In the genomic region with DNA sequence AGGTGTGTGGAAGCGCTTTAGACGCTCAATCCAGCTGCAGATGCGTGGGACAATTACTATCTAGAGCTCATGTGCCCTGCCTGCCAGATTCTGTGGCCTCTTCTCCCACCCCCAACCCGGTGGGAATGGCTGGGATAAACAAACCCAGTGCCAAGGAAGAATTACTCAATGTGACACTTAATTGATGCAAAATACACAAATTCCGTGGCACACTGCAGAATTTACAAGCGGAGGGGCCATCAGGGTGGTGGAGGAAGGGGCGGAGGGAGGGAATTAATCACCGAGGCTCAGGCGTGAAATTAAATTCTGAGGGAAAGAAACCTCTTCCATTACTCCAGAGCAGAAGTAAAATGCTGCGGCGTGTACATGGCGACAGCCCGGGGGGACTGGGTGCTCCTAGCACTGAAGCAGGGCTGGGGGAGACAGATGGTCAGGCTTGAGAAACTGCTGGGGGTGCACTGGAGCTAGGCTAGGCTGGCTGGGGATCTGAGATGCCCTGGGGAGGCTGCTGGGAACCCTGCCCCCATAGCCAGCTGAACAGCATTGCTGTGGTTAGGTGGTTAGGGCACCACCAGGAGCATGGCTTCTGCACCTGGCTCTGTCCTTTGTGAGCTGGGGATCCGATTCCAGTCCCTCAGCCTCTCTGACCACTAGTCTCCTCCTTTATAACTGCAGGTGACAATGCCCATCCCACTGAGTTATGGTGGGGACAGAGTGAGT, we compare ENCODE assay signal across 15 cellular contexts.
DNase-seq lines count a peak whose midpoint lies in the region; ATAC-seq, FAIRE-seq and TF ChIP-seq lines count a peak whose summit lies in the region.
"Had no signal": no experiment of that assay in that cellular context is flagged by ENCODE, and none has a peak within 500 bp of the region (broad histone marks: within the 10 kb centered on the region; RNA-seq: fewer than 3 reads in every experiment).

No MANE protein-coding gene starts in this region.

- H3K36me3 ChIP-seq in BLaER1 (no peaks in the 10 kb centered on the region), HCT116 (ENCODE audit: control insufficient read depth in 1 of 2, insufficient read depth in 2 of 2, low read length in 2 of 2) (no peaks in the 10 kb centered on the region), H1 (ENCODE audit: control insufficient read depth in 2 of 4, insufficient read depth in 4 of 4, low read length in 3 of 4) (no peaks in the 10 kb centered on the region), tibial nerve (no peaks in the 10 kb centered on the region)

- POLR2A ChIA-PET in HCT116 (lab: Charles Lee) (no interaction called here), H1 (lab: Charles Lee; ENCODE audit: partially characterized antibody) (interaction anchor here (1.5 to 1.8 kb wide), 2 partner anchors 16 to 38 kb away, joined by 3 to 7 read pairs; no protein-coding TSS in a partner anchor)

- TF ChIP-seq CTCF in HCT116 (IDR thresholded peaks at IDR 0.05 in 2 of 3, conservative IDR thresholded peaks at IDR 0.05 in 1 of 3; ENCODE audit: borderline replicate concordance in 1 of 3, insufficient read depth in 1 of 3, low read depth in 2 of 3, low read length in 2 of 3) (no peak), H1 (IDR thresholded peaks at IDR 0.05; ENCODE audit: control extremely low read depth in 1 of 3, insufficient read depth in 1 of 3, low read depth in 1 of 3, low read length in 3 of 3) (no peak), tibial nerve (IDR thresholded peaks at IDR 0.05) (no peak)

- RAD21 ChIA-PET in HCT116 (lab: Charles Lee; ENCODE audit: low non-redundant PET in 1 of 2, low total read pairs in 2 of 2, uncharacterized antibody in 2 of 2, unreplicated experiment in 2 of 2), result no interaction called here

- H3K23ac ChIP-seq in H1 (ENCODE audit: insufficient read length), result no peak overlapping the region

- H3K4me2 ChIP-seq in BLaER1, result peak overlapping the region; percentile 91
- no peak overlapping the region for H3K4me2 ChIP-seq in HCT116 (ENCODE audit: low read length)
- no peak overlapping the region; a peak in 1 of 4 replicates for H3K4me2 ChIP-seq in H1 (ENCODE audit: insufficient read depth in 1 of 2, low read depth in 2 of 2, low read length in 2 of 2)

- H3K56ac ChIP-seq in H1 (replicated peaks; ENCODE audit: insufficient read length, low read depth, low read length), result no peak overlapping the region

- H3K18ac ChIP-seq in H1 (ENCODE audit: extremely low read depth, low read length), result 0 out of 2 replicates have a peak overlapping the region, but pooled peaks have one; percentile 1

- H3K27me3 ChIP-seq in BLaER1, result no peaks in the 10 kb centered on the region
- peaks cover 6% of the 10 kb centered on the region; the same call in 1 of the 2 replicates for H3K27me3 ChIP-seq in HCT116 (ENCODE audit: insufficient read depth, low read length)
- no peaks in the 10 kb centered on the region for H3K27me3 ChIP-seq in H1 (replicated peaks in 1 of 4; ENCODE audit: control insufficient read depth in 3 of 4, extremely low read depth in 1 of 4, insufficient read depth in 3 of 4, low read length in 3 of 4)
- H3K27me3 ChIP-seq in tibial nerve, result peaks cover 0 to 5% of the 10 kb centered on the region in 2 donors

- no peak overlapping the region for H2AK5ac ChIP-seq in H1 (ENCODE audit: low read depth, low read length)

- H3K9ac ChIP-seq in BLaER1 (peak overlapping the region; percentile 50; the same call in 1 of the 2 replicates), HCT116 (ENCODE audit: low read length) (no peak overlapping the region), H1 (replicated peaks in 1 of 4; ENCODE audit: extremely low read depth in 1 of 4, low read depth in 3 of 4, low read length in 3 of 4) (no peak overlapping the region)

- no peaks in the 10 kb centered on the region for H3K23me2 ChIP-seq in H1 (ENCODE audit: low read depth, low read length)

- no peaks in the 10 kb centered on the region for H3K9me3 ChIP-seq in BLaER1
- H3K9me3 ChIP-seq in HCT116 (ENCODE audit: control insufficient read depth in 1 of 2, insufficient read depth in 1 of 2, low read depth in 1 of 2, low read length in 2 of 2), result no peaks in the 10 kb centered on the region
- no peaks in the 10 kb centered on the region for H3K9me3 ChIP-seq in H1 (ENCODE audit: insufficient read depth in 2 of 2, low read depth in 1 of 2, low read length in 1 of 2)
- H3K9me3 ChIP-seq in tibial nerve, result no peaks in the 10 kb centered on the region

- H3K4me3 ChIP-seq in BLaER1, result 0 out of 2 replicates have a peak overlapping the region, but pooled peaks have one; percentile 1
- no peak overlapping the region for H3K4me3 ChIP-seq in HCT116 (replicated peaks in 1 of 2; ENCODE audit: low read depth in 1 of 2, low read length in 2 of 2)
- H3K4me3 ChIP-seq in H1 (ENCODE audit: extremely low read depth in 1 of 4, insufficient read depth in 2 of 4, low read depth in 3 of 4, low read length in 4 of 4), result no peak overlapping the region
- H3K4me3 ChIP-seq in tibial nerve, result no peak overlapping the region

- no peak for FAIRE-seq in H1 (lab: Jason Lieb, UNC)
- FAIRE-seq: islet of Langerhans had no signal

- no peak overlapping the region for H2AFZ ChIP-seq in HCT116 (ENCODE audit: low read depth, low read length, poor library complexity, severe bottlenecking)
- no peak overlapping the region for H2AFZ ChIP-seq in H1 (ENCODE audit: low read length)

- TF ChIP-seq POLR2A in HCT116 (IDR thresholded peaks at IDR 0.05; ENCODE audit: borderline replicate concordance, extremely low read depth, insufficient read depth, insufficient read length) (no peak), H1 (IDR thresholded peaks at IDR 0.05; ENCODE audit: control extremely low read depth in 1 of 2, low read depth in 2 of 2, low read length in 2 of 2) (no peak), tibial nerve (IDR thresholded peaks at IDR 0.05) (no peak)

- BruUV-seq in HCT116 (replicated peaks; lab: Mats Ljungman, UMichigan), result no TSS peak

- no peak overlapping the region for H2BK5ac ChIP-seq in H1 (ENCODE audit: low read depth, low read length)

- TF ChIP-seq RAD21 in HCT116 (IDR thresholded peaks at IDR 0.05; ENCODE audit: low read depth), result no peak
- no peak for TF ChIP-seq RAD21 in H1 (IDR thresholded peaks at IDR 0.05 in 1 of 2, conservative IDR thresholded peaks at IDR 0.05 in 1 of 2; ENCODE audit: low read depth in 2 of 2, low read length in 2 of 2)

- no peak for TF ChIP-seq EP300 in H1 (IDR thresholded peaks at IDR 0.05; ENCODE audit: borderline replicate concordance in 1 of 2, low read depth in 2 of 2, low read length in 2 of 2)
- TF ChIP-seq EP300 in tibial nerve (IDR thresholded peaks at IDR 0.05), result no peak

- no peak overlapping the region for H2BK120ac ChIP-seq in H1 (replicated peaks; ENCODE audit: low read depth, low read length)

- peaks cover 14% of the 10 kb centered on the region for H3K27me3 Mint-ChIP-seq in activated T-cell treated with anti-CD3 and anti-CD28 coated beads, Interleukin-2, amount 50 U/mL, for 4 hours (ENCODE audit: low read depth)

- ATAC-seq in HCT116, result peak; percentile 50
- ATAC-seq in activated T-cell treated with anti-CD3 and anti-CD28 coated beads, Interleukin-2, amount 50 U/mL, for 4 hours, result no peak

- CTCF ChIA-PET in HCT116 (lab: Charles Lee) (interaction anchor here (0.7 kb wide), 1 partner anchor 93 kb away, joined by 3 read pairs; no protein-coding TSS in a partner anchor), H1 (lab: Charles Lee; ENCODE audit: partially characterized antibody) (interaction anchor here (0.6 to 1.7 kb wide), 4 partner anchors 20 to 102 kb away, joined by 3 to 6 read pairs (median 4); no protein-coding TSS in a partner anchor)

- H3K14ac ChIP-seq in H1 (ENCODE audit: insufficient read length), result no peak overlapping the region

- H4K91ac ChIP-seq in H1 (replicated peaks; ENCODE audit: insufficient read length, low read length), result no peak overlapping the region

- H3K36me3 Mint-ChIP-seq in activated T-cell treated with anti-CD3 and anti-CD28 coated beads, Interleukin-2, amount 50 U/mL, for 4 hours (ENCODE audit: insufficient read depth), result no peaks in the 10 kb centered on the region
- H3K36me3 Mint-ChIP-seq: activated naive CD8-positive, alpha-beta T cell treated with anti-CD3 and anti-CD28 coated beads, Interleukin-2, amount 10 ng/mL, durations not matched to agents 7 days and 5 days had no signal

- 0 out of 2 replicates have a peak overlapping the region, but pooled peaks have one; percentile 34 for H2BK20ac ChIP-seq in H1 (ENCODE audit: low read length)

- H2BK12ac ChIP-seq in H1 (ENCODE audit: low read depth, low read length), result no peak overlapping the region

- intact Hi-C loops in HCT116 (cut with micrococcal nuclease), result no loop called here

- H4K20me1 ChIP-seq in BLaER1 (no peaks in the 10 kb centered on the region), HCT116 (ENCODE audit: insufficient read depth) (no peaks in the 10 kb centered on the region), H1 (replicated peaks in 1 of 2; ENCODE audit: control insufficient read depth in 1 of 2, insufficient read depth in 2 of 2, low read length in 2 of 2) (no peaks in the 10 kb centered on the region)

- H3K4ac ChIP-seq in H1 (replicated peaks; ENCODE audit: insufficient read length, low read depth, low read length), result no peak overlapping the region

- H2BK15ac ChIP-seq in H1 (ENCODE audit: low read length), result no peak overlapping the region

- H3K4me1 Mint-ChIP-seq in activated T-cell treated with anti-CD3 and anti-CD28 coated beads, Interleukin-2, amount 50 U/mL, for 4 hours (ENCODE audit: low read depth), result peaks cover 2% of the 10 kb centered on the region

- WGBS in H1 (ENCODE audit: extremely low coverage in 1 of 2, insufficient coverage in 1 of 2, insufficient read length in 1 of 2, insufficient replicate concordance in 2 of 2, low coverage in 1 of 2, low lambda C conversion rate in 2 of 2, missing lambda C conversion rate in 1 of 2), 2 experiments, result 84% methylated on average over 14 of the region's 14 CpGs; no CpG with 5 or more reads in 1 of the 2 experiments
- 62 to 64% methylated on average over 14 of the region's 14 CpGs for WGBS in tibial nerve, 2 donors

- H3K27ac ChIP-seq in BLaER1, result peak overlapping the region; percentile 64
- no peak overlapping the region for H3K27ac ChIP-seq in HCT116 (ENCODE audit: low read depth, low read length)
- H3K27ac ChIP-seq in H1 (ENCODE audit: low read depth, low read length), result no peak overlapping the region
- H3K27ac ChIP-seq in tibial nerve, result no peak overlapping the region
- H3K27ac ChIP-seq: HL-60 had no signal

- H4K8ac ChIP-seq in H1 (ENCODE audit: extremely low read depth, insufficient read depth, low read length), result no peak overlapping the region

- H3K79me2 ChIP-seq in HCT116 (ENCODE audit: insufficient read depth, low read length), result no peaks in the 10 kb centered on the region
- no peaks in the 10 kb centered on the region for H3K79me2 ChIP-seq in H1 (ENCODE audit: control insufficient read depth in 1 of 2, insufficient read depth in 2 of 2, low read length in 2 of 2)

- no peak for DNase-seq in HCT116 (ENCODE audit: low read depth, low spot score)
- DNase-seq in NCI-H510A (lab: John Stamatoyannopoulos, UW), result peak; percentile 37
- DNase-seq in H1 (ENCODE audit: low read depth in 1 of 2, low spot score in 2 of 2), result no peak
- no peak for DNase-seq in mesenteric fat pad (ENCODE audit: low spot score)
- DNase-seq in activated T-cell treated with anti-CD3 and anti-CD28 coated beads, Interleukin-2, amount 50 U/mL, for 4 hours, result no peak
- DNase-seq in globus pallidus (ENCODE audit: low spot score), result no peak
- no peak for DNase-seq in tibial nerve (ENCODE audit: low spot score in 2 of 2)
- DNase-seq: activated naive CD8-positive, alpha-beta T cell treated with anti-CD3 and anti-CD28 coated beads, Interleukin-2, amount 10 ng/mL, durations not matched to agents 7 days and 5 days; activated T-cell treated with anti-CD3 and anti-CD28 coated beads for 4 hours; EL; glutamatergic neuron; stimulated activated CD4-positive, alpha-beta T cell treated with anti-CD3 and anti-CD28 coated beads, Interleukin-2, amount 100 ng/mL, for 24 hours had no signal

- H4K5ac ChIP-seq in H1 (ENCODE audit: insufficient read length, low read depth, low read length), result no peak overlapping the region

- no peaks in the 10 kb centered on the region for H3K9me2 ChIP-seq in HCT116 (ENCODE audit: insufficient read depth)

- H3K4me3 Mint-ChIP-seq in activated T-cell treated with anti-CD3 and anti-CD28 coated beads, Interleukin-2, amount 50 U/mL, for 4 hours, result no peak overlapping the region
- H3K4me3 Mint-ChIP-seq: activated naive CD8-positive, alpha-beta T cell treated with anti-CD3 and anti-CD28 coated beads, Interleukin-2, amount 10 ng/mL, durations not matched to agents 7 days and 5 days had no signal

- H3K79me1 ChIP-seq in H1 (ENCODE audit: low read depth, low read length), result no peaks in the 10 kb centered on the region

- no peaks in the 10 kb centered on the region for H3K9me3 Mint-ChIP-seq in activated T-cell treated with anti-CD3 and anti-CD28 coated beads, Interleukin-2, amount 50 U/mL, for 4 hours
- H3K9me3 Mint-ChIP-seq: activated naive CD8-positive, alpha-beta T cell treated with anti-CD3 and anti-CD28 coated beads, Interleukin-2, amount 10 ng/mL, durations not matched to agents 7 days and 5 days had no signal

- H3K4me1 ChIP-seq in BLaER1 (peaks cover 60% of the 10 kb centered on the region), HCT116 (ENCODE audit: control insufficient read depth in 1 of 2, insufficient read depth in 2 of 2, low read length in 2 of 2) (no peaks in the 10 kb centered on the region), H1 (replicated peaks in 1 of 4; ENCODE audit: control insufficient read depth in 3 of 4, insufficient read depth in 4 of 4, low read length in 3 of 4) (peaks cover 0 to 8% (median 4%) of the 10 kb centered on the region in 4 experiments; a peak in 6 of 7 replicates), tibial nerve (no peaks in the 10 kb centered on the region)
